In genomic region chr5:65366655-65367054, GRCh38 we compare ENCODE assay signal across 19 cellular contexts.
DNase-seq lines count a peak whose midpoint lies in the region; ATAC-seq and TF ChIP-seq lines count a peak whose summit lies in the region.
"Had no signal": no experiment of that assay in that cellular context is flagged by ENCODE, and none has a peak within 500 bp of the region (broad histone marks: within the 10 kb centered on the region; RNA-seq: fewer than 3 reads in every experiment).

No MANE protein-coding gene starts in this region.

- ATAC-seq in left cardiac atrium (peak; percentile 44 to 55), GM18502 (IDR thresholded peaks at IDR 0.05; ENCODE audit: poor library complexity, unreplicated experiment) (no peak), GM21515 (IDR thresholded peaks at IDR 0.05; ENCODE audit: unreplicated experiment) (no peak), GM18505 (IDR thresholded peaks at IDR 0.05; ENCODE audit: unreplicated experiment) (no peak)
- ATAC-seq: A549; activated T-cell treated with anti-CD3 and anti-CD28 coated beads, Interleukin-2, amount 50 U/mL, for 72 hours had no signal

- H3K4me3 Mint-ChIP-seq in osteocyte (ENCODE audit: unreplicated experiment) = no peak overlapping the region
- H3K4me3 Mint-ChIP-seq: activated T-cell treated with anti-CD3 and anti-CD28 coated beads, Interleukin-2, amount 50 U/mL, for 72 hours; brain; CD4-positive, alpha-beta T cell; mesothelial cell of epicardium had no signal

- H3K4me3 ChIP-seq in H7 (ENCODE audit: insufficient read depth, low read depth, low read length) = no peak overlapping the region
- no peak overlapping the region for H3K4me3 ChIP-seq in astrocyte of the spinal cord (ENCODE audit: low read depth, low read length)
- H3K4me3 ChIP-seq in spleen = no peak overlapping the region
- H3K4me3 ChIP-seq: A549 had no signal

- H3K36me3 ChIP-seq in H7 (replicated peaks; ENCODE audit: control insufficient read depth, insufficient read depth, low read length) (no peaks in the 10 kb centered on the region), spleen (no peaks in the 10 kb centered on the region)
- H3K36me3 ChIP-seq: neutrophil had no signal

- no peak for TF ChIP-seq CTCF in astrocyte of the spinal cord (IDR thresholded peaks at IDR 0.05; ENCODE audit: low read depth, low read length)
- no peak for TF ChIP-seq CTCF in osteocyte (IDR thresholded peaks at IDR 0.05)
- no peak for TF ChIP-seq CTCF in spleen (IDR thresholded peaks at IDR 0.05 in 8 of 11, conservative IDR thresholded peaks at IDR 0.05 in 3 of 11)

- H3K27me3 ChIP-seq in H7 (ENCODE audit: control insufficient read depth, insufficient read depth, low read length) = no peaks in the 10 kb centered on the region
- H3K27me3 ChIP-seq in spleen (replicated peaks in 1 of 7) = no peaks in the 10 kb centered on the region
- H3K27me3 ChIP-seq: neutrophil had no signal

- TF ChIP-seq POLR2A in spleen (IDR thresholded peaks at IDR 0.05) (no peak), GM18505 (IDR thresholded peaks at IDR 0.05; ENCODE audit: borderline replicate concordance, extremely low read depth, insufficient read depth, insufficient read length) (no peak)

- peak; percentile 7 for DNase-seq in H7
- DNase-seq in astrocyte of the spinal cord (ENCODE audit: low read depth, low spot score) = peak; percentile 50
- no peak for DNase-seq in left cardiac atrium
- DNase-seq in osteocyte (ENCODE audit: extremely low spot score, unreplicated experiment) = no peak
- DNase-seq in spleen = no peak
- DNase-seq: activated CD4-positive, alpha-beta T cell treated with anti-CD3 and anti-CD28 coated beads, Interleukin-2, amount 50 U/mL, for 4 hours; activated CD4-positive, CD25-positive, alpha-beta regulatory T cell; activated T-cell treated with anti-CD3 and anti-CD28 coated beads, Interleukin-2, amount 50 U/mL, for 72 hours; CD4-positive, alpha-beta T cell; DND-41; NCI-H1694; stimulated activated naive CD4-positive, alpha-beta T cell treated with Interleukin-2 at 50 U/mL for 16 hours had no signal

- no peaks in the 10 kb centered on the region for H3K9me3 Mint-ChIP-seq in osteocyte (ENCODE audit: unreplicated experiment)
- H3K9me3 Mint-ChIP-seq: activated T-cell treated with anti-CD3 and anti-CD28 coated beads, Interleukin-2, amount 50 U/mL, for 72 hours; CD4-positive, alpha-beta T cell; mesothelial cell of epicardium had no signal

- H3K4me1 ChIP-seq in spleen = no peaks in the 10 kb centered on the region
- H3K4me1 ChIP-seq: A549 had no signal

- H3K27ac ChIP-seq in spleen = no peak overlapping the region
- H3K27ac ChIP-seq: A549, neutrophil had no signal

- H3K4me1 Mint-ChIP-seq in osteocyte (ENCODE audit: unreplicated experiment) = peaks cover 22% of the 10 kb centered on the region

- no peaks in the 10 kb centered on the region for H3K9me3 ChIP-seq in spleen
- H3K9me3 ChIP-seq: A549, neutrophil had no signal

- H3K27ac Mint-ChIP-seq in osteocyte (ENCODE audit: unreplicated experiment) = peak overlapping the region; percentile 42
- H3K27ac Mint-ChIP-seq: activated T-cell treated with anti-CD3 and anti-CD28 coated beads, Interleukin-2, amount 50 U/mL, for 72 hours; CD4-positive, alpha-beta T cell; mesothelial cell of epicardium had no signal

- no peaks in the 10 kb centered on the region for H3K27me3 Mint-ChIP-seq in osteocyte (ENCODE audit: unreplicated experiment)
- H3K27me3 Mint-ChIP-seq: CD4-positive, alpha-beta T cell had no signal

- in situ Hi-C loops in astrocyte of the spinal cord (cut with HindIII; ENCODE audit: low sequenced_read_pairs) = no loop called here

- intact Hi-C loops in left cardiac atrium (cut with DNase I) (no loop called here), spleen (cut with DNase I; ENCODE audit: low total_unique reads) (no loop called here)

- no peaks in the 10 kb centered on the region for H3K36me3 Mint-ChIP-seq in osteocyte (ENCODE audit: unreplicated experiment)
- H3K36me3 Mint-ChIP-seq: brain had no signal

- WGBS in spleen, 5 donors = 83 to 89% (median 89%) methylated on average over 2 of the region's 2 CpGs

Comparison
In these comparisons a context has a peak if more than half of its experiments do, and no peak if none do; other contexts are left out.
1. DNase-seq: peak in H7 (single experiment) and astrocyte of the spinal cord (single experiment); none in left cardiac atrium (single experiment), osteocyte (single experiment) and spleen (single experiment).
2. ATAC-seq: peak in left cardiac atrium (2 of 2); none in GM18502 (single experiment), GM21515 (single experiment) and GM18505 (single experiment).